Comparison of ENCODE assay signal across 11 cellular contexts in the genomic region with DNA sequence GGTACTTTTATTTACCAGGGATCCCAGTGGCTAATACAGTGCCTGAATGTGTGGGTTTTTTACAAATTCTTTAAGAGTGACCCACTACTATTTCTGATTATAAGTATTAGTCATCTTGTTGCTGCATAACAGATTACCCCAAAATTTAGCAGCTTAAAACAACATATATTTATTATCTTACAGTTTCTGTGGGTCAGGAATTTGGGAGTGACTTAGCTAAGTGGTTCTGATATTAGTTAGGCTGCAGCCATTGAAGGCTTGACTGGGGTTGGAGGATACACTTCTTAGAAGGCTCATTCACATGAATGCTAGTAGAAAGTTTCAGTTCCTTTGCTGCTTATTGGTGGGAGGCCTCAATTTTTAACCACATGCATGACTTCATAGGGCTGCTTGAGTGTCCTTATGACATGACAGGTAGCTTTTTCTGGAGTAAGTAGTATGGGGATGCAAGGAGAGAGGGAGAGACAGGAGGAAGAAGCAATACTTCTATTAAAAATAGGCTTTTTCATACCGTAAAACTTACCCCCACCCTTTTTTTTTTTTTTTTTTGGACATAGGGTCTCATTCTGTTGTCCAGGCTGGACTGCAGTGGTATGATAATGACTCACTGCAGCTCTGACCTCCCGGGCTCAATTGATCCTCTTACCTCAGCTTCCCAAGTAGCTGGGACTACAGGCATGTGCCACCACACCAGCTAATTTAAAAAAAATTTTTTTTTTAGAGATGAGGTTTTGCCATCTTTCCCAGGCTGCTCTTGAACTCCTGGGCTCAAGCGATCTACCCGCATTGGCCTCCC. TPM values are rescaled to one million over a fixed set of nuclear protein-coding genes. Genes with fewer than 3 reads are reported as not detected.
DNase-seq lines count a peak whose midpoint lies in the region; ATAC-seq lines count a peak whose summit lies in the region.
"Had no signal": no experiment of that assay in that cellular context is flagged by ENCODE, and none has a peak within 500 bp of the region (broad histone marks: within the 10 kb centered on the region; RNA-seq: fewer than 3 reads in every experiment).

No MANE protein-coding gene starts in this region.

- DNase-seq in fibroblast of peridontal ligament (ENCODE audit: extremely low read depth) (peak; percentile 13), Right ventricle myocardium superior (no peak), AG08396 (ENCODE audit: low spot score) (no peak), SHP77 treated with DMSO at 0.1 percent for 48 hours (lab: John Stamatoyannopoulos, UW) (no peak), ureter (ENCODE audit: low spot score) (no peak)
- DNase-seq: activated CD4-positive, alpha-beta T cell treated with anti-CD3 and anti-CD28 coated beads for 1 hour; dorsolateral prefrontal cortex; NCI-H2107 had no signal

- ATAC-seq in GM18861 (IDR thresholded peaks at IDR 0.05; ENCODE audit: unreplicated experiment), result peak; percentile 99
- ATAC-seq in GM21825 (IDR thresholded peaks at IDR 0.05; ENCODE audit: unreplicated experiment), result peak; percentile 97
- peak; percentile 100 for ATAC-seq in HG03558 (IDR thresholded peaks at IDR 0.05; ENCODE audit: extremely low read depth, unreplicated experiment)
- no peak for ATAC-seq in Right ventricle myocardium superior (ENCODE audit: poor library complexity)

- intact Hi-C loops in Right ventricle myocardium superior (cut with DNase I), result no loop called here

RNA-seq across cellular contexts. Expression of a gene that starts 13.3 kb away (rescaled TPM):
- total RNA-seq in Right ventricle myocardium superior (48.7 TPM), ureter (41.7 TPM)
